1 cellular context compared by ENCODE assay signal in the genomic region with DNA sequence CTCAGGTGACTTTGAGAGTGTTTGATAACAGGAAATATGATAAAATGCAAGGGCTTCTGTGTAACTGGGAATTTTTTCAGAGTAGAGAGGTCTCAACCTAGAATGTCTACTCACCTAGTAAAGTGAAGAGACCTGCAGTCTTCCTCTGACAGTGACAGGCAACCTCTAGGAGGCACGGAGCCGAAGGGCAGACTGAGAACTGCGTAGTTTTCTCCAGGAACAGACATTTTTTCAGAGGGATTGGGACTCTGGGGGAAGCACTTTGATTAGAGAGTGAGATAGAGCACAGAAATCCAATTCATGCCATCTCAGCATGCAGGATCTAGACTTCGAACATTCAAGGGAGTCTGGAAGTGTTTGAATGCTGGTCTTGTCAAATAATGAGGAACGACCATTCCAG.
TF ChIP-seq lines count a peak whose summit lies in the region.

No MANE protein-coding gene starts in this region.

TF ChIP-seq in H1, 55 proteins besides CTCF, POLR2A, EP300 and RAD21:
- no peak for TF ChIP-seq BACH1 (IDR thresholded peaks at IDR 0.05; ENCODE audit: low read length)
- no peak for TF ChIP-seq CEBPB (IDR thresholded peaks at IDR 0.05; ENCODE audit: low read depth, low read length)
- TF ChIP-seq RXRA (IDR thresholded peaks at IDR 0.05; ENCODE audit: insufficient read depth, low read depth, low read length): no peak
- no peak for TF ChIP-seq CREB1 (IDR thresholded peaks at IDR 0.05)
- TF ChIP-seq BRCA1 (IDR thresholded peaks at IDR 0.05; ENCODE audit: low read depth, low read length): no peak
- TF ChIP-seq FOSL1 (IDR thresholded peaks at IDR 0.05; ENCODE audit: insufficient read depth, low read depth, low read length): no peak
- no peak for TF ChIP-seq CTBP2 (IDR thresholded peaks at IDR 0.05; ENCODE audit: borderline replicate concordance, insufficient read depth, insufficient read length, low read length)
- no peak for TF ChIP-seq CHD1 (IDR thresholded peaks at IDR 0.05; ENCODE audit: low read depth, low read length)
- no peak for TF ChIP-seq HDAC2 (IDR thresholded peaks at IDR 0.05; ENCODE audit: borderline replicate concordance in 1 of 2, low read depth in 2 of 2, low read length in 2 of 2)
- no peak for TF ChIP-seq TCF12 (IDR thresholded peaks at IDR 0.05; ENCODE audit: low read depth, low read length)
- no peak for TF ChIP-seq YY1 (IDR thresholded peaks at IDR 0.05; ENCODE audit: low read depth, low read length)
